ENCODE assay signal across 8 cellular contexts in genomic region chr11:829946-830294, GRCh38. TPM values are rescaled to one million over a fixed set of nuclear protein-coding genes. Genes with fewer than 3 reads are reported as not detected.
DNase-seq lines count a peak whose midpoint lies in the region; ATAC-seq and TF ChIP-seq lines count a peak whose summit lies in the region.

No MANE protein-coding gene starts in this region.

- H3K27me3 Mint-ChIP-seq in progenitor cell of endocrine pancreas = peaks cover 35% of the 10 kb centered on the region

- peaks cover 4% of the 10 kb centered on the region for H3K36me3 ChIP-seq in DOHH2 (ENCODE audit: control insufficient read depth, low read length)
- peaks cover 4% of the 10 kb centered on the region for H3K36me3 ChIP-seq in OCI-LY3 (replicated peaks; ENCODE audit: low read depth, low read length)
- H3K36me3 ChIP-seq in fibroblast of lung (ENCODE audit: control insufficient read depth, insufficient read depth, low read length) = peaks cover 2% of the 10 kb centered on the region

- peak overlapping the region; percentile 62 for H3K4me2 ChIP-seq in DOHH2 (ENCODE audit: low read length)
- H3K4me2 ChIP-seq in OCI-LY3 (ENCODE audit: low read length) = peak overlapping the region; percentile 66
- H3K4me2 ChIP-seq in fibroblast of lung (ENCODE audit: extremely low read depth, insufficient read depth, low read length) = peak overlapping the region; percentile 88

- H3K27ac Mint-ChIP-seq in progenitor cell of endocrine pancreas = no peak overlapping the region

- no peak for TF ChIP-seq CTCF in DOHH2 (IDR thresholded peaks at IDR 0.05; ENCODE audit: low read depth, low read length, poor library complexity, severe bottlenecking)
- no peak for TF ChIP-seq CTCF in OCI-LY3 (IDR thresholded peaks at IDR 0.05; ENCODE audit: low read depth, low read length)
- no peak for TF ChIP-seq CTCF in fibroblast of lung (conservative IDR thresholded peaks at IDR 0.05 in 1 of 2, IDR thresholded peaks at IDR 0.05 in 1 of 2; ENCODE audit: low read depth in 1 of 2, low read length in 2 of 2)
- no peak for TF ChIP-seq CTCF in progenitor cell of endocrine pancreas (IDR thresholded peaks at IDR 0.05; ENCODE audit: unreplicated experiment)

- H3K4me1 Mint-ChIP-seq in progenitor cell of endocrine pancreas (ENCODE audit: low read depth) = peaks cover 14% of the 10 kb centered on the region

- H3K9ac ChIP-seq in OCI-LY3 (ENCODE audit: low read length) (no peak overlapping the region), fibroblast of lung (ENCODE audit: insufficient read depth, low read length) (no peak overlapping the region)

- H3F3A ChIP-seq in DOHH2 (ENCODE audit: control insufficient read depth, insufficient read depth) = no peaks in the 10 kb centered on the region; the same call in 1 of the 2 replicates

- H3K27ac ChIP-seq in DOHH2 (ENCODE audit: low read depth, low read length) (no peak overlapping the region), OCI-LY3 (ENCODE audit: low read length) (no peak overlapping the region), fibroblast of lung (ENCODE audit: insufficient read depth, low read length) (no peak overlapping the region)

- ATAC-seq in HG03025 (IDR thresholded peaks at IDR 0.05; ENCODE audit: low FRiP score, unreplicated experiment) = no peak

- DNase-seq in fibroblast of lung (ENCODE audit: low read depth in 2 of 2) (no peak), progenitor cell of endocrine pancreas (ENCODE audit: low spot score, unreplicated experiment) (no peak), dedifferentiated amniotic fluid mesenchymal stem cell (ENCODE audit: extremely low spot score) (no peak), NCI-H510A (lab: John Stamatoyannopoulos, UW) (no peak)
- no peak for DNase-seq in activated CD4-positive, alpha-beta T cell treated with anti-CD3 and anti-CD28 coated beads for 48 hours

- H4K20me1 ChIP-seq in DOHH2 (ENCODE audit: control insufficient read depth, insufficient read depth, low read depth, low read length) = no peaks in the 10 kb centered on the region; the same call in 1 of the 2 replicates
- peaks cover 7% of the 10 kb centered on the region; the same call in 1 of the 2 replicates for H4K20me1 ChIP-seq in OCI-LY3 (ENCODE audit: insufficient read depth, low read length)
- no peaks in the 10 kb centered on the region for H4K20me1 ChIP-seq in fibroblast of lung (ENCODE audit: control insufficient read depth, extremely low read depth, insufficient read depth, low read length)

- peaks cover 77% of the 10 kb centered on the region for H3K27me3 ChIP-seq in DOHH2 (ENCODE audit: control insufficient read depth, low read length)
- H3K27me3 ChIP-seq in OCI-LY3 (ENCODE audit: low read depth, low read length) = no peaks in the 10 kb centered on the region
- H3K27me3 ChIP-seq in fibroblast of lung (ENCODE audit: control insufficient read depth, insufficient read depth, low read length) = no peaks in the 10 kb centered on the region

- H3K9me3 ChIP-seq in DOHH2 (ENCODE audit: control insufficient read depth, insufficient read depth, low read length) (no peaks in the 10 kb centered on the region), OCI-LY3 (ENCODE audit: insufficient read depth, low read length) (no peaks in the 10 kb centered on the region), fibroblast of lung (ENCODE audit: control insufficient read depth, insufficient read depth, low read depth, low read length) (no peaks in the 10 kb centered on the region)

- H2AFZ ChIP-seq in OCI-LY3 (ENCODE audit: low read depth, low read length) (no peak overlapping the region), fibroblast of lung (ENCODE audit: low read length) (no peak overlapping the region)

- H3K9me3 Mint-ChIP-seq in progenitor cell of endocrine pancreas (ENCODE audit: low read depth) = no peaks in the 10 kb centered on the region

- peaks cover 61% of the 10 kb centered on the region for H3K4me1 ChIP-seq in DOHH2 (ENCODE audit: control insufficient read depth, low read length)
- peaks cover 46% of the 10 kb centered on the region for H3K4me1 ChIP-seq in OCI-LY3 (ENCODE audit: low read length)
- H3K4me1 ChIP-seq in fibroblast of lung (ENCODE audit: control insufficient read depth, extremely low read depth, insufficient read depth, low read length) = peaks cover 34% of the 10 kb centered on the region

- peak overlapping the region; percentile 21 for H3K4me3 Mint-ChIP-seq in progenitor cell of endocrine pancreas (ENCODE audit: low read depth)

- no peaks in the 10 kb centered on the region for H3K79me2 ChIP-seq in DOHH2 (ENCODE audit: control insufficient read depth, low read length)
- H3K79me2 ChIP-seq in OCI-LY3 (ENCODE audit: low read length) = peaks cover 9% of the 10 kb centered on the region
- peaks cover 15% of the 10 kb centered on the region for H3K79me2 ChIP-seq in fibroblast of lung (ENCODE audit: control insufficient read depth, insufficient read depth, low read length)

- H3K4me3 ChIP-seq in DOHH2 (ENCODE audit: low read length) (peak overlapping the region; percentile 41), OCI-LY3 (ENCODE audit: low read length) (peak overlapping the region; percentile 52), fibroblast of lung (replicated peaks in 1 of 4; ENCODE audit: control extremely low read depth in 1 of 4, insufficient read depth in 1 of 4, low read depth in 3 of 4, low read length in 4 of 4) (peak overlapping the region in 1 of 4 experiments; percentile 38)

- H3K9me2 ChIP-seq in DOHH2 (replicated peaks; ENCODE audit: control insufficient read depth, low read length) = no peaks in the 10 kb centered on the region

- H3K36me3 Mint-ChIP-seq in progenitor cell of endocrine pancreas (ENCODE audit: insufficient read depth) = peaks cover 2% of the 10 kb centered on the region

RNA-seq across cellular contexts. Expression of gene CRACR2B, which starts 2.2 kb away (rescaled TPM):
- 0.66 and 1.0 TPM in 2 replicates for total RNA-seq in fibroblast of lung
- 0.11 and 0.82 TPM in 2 replicates for polyA plus RNA-seq in fibroblast of lung
- polyA plus RNA-seq in fibroblast of lung (2012) = 0.98 and 2.6 TPM in 2 replicates
- 2.1 TPM in 1 of 2 replicates, not detected in the other for polyA minus RNA-seq in fibroblast of lung (ENCODE audit: low replicate concordance)
- 50.9 and 52.9 TPM in 2 replicates for total RNA-seq in progenitor cell of endocrine pancreas

RNA-seq across cellular contexts. Expression of gene CD151, which starts 2.8 kb away (rescaled TPM):
- total RNA-seq in fibroblast of lung (408 and 547 TPM in 2 replicates), progenitor cell of endocrine pancreas (154 and 160 TPM in 2 replicates)
- 711 and 748 TPM in 2 replicates for polyA plus RNA-seq in fibroblast of lung
- polyA plus RNA-seq in fibroblast of lung (2012) = 822 and 945 TPM in 2 replicates
- polyA minus RNA-seq in fibroblast of lung (ENCODE audit: low replicate concordance) = 953 and 983 TPM in 2 replicates

RNA-seq across cellular contexts. Expression of gene PNPLA2, which starts 11.2 kb away (rescaled TPM):
- total RNA-seq in fibroblast of lung = 16.2 and 33.9 TPM in 2 replicates
- 16.2 and 17.0 TPM in 2 replicates for polyA plus RNA-seq in fibroblast of lung
- polyA plus RNA-seq in fibroblast of lung (2012) = 65.5 and 80.5 TPM in 2 replicates
- 108 and 136 TPM in 2 replicates for polyA minus RNA-seq in fibroblast of lung (ENCODE audit: low replicate concordance)
- 47.3 and 51.1 TPM in 2 replicates for total RNA-seq in progenitor cell of endocrine pancreas

RNA-seq across cellular contexts. Expression of gene POLR2L, which starts 12.4 kb away (rescaled TPM):
- 106 and 196 TPM in 2 replicates for total RNA-seq in fibroblast of lung
- polyA plus RNA-seq in fibroblast of lung = 181 and 317 TPM in 2 replicates
- polyA plus RNA-seq in fibroblast of lung (2012) = 609 and 1,027 TPM in 2 replicates
- 267 and 318 TPM in 2 replicates for polyA minus RNA-seq in fibroblast of lung (ENCODE audit: low replicate concordance)
- 89.6 and 97.9 TPM in 2 replicates for total RNA-seq in progenitor cell of endocrine pancreas

RNA-seq across cellular contexts. Expression of gene TSPAN4, which starts 12.7 kb away (rescaled TPM):
- total RNA-seq in fibroblast of lung = 133 and 191 TPM in 2 replicates
- polyA plus RNA-seq in fibroblast of lung = 102 and 133 TPM in 2 replicates
- polyA plus RNA-seq in fibroblast of lung (2012) = 163 and 243 TPM in 2 replicates
- polyA minus RNA-seq in fibroblast of lung (ENCODE audit: low replicate concordance) = 92.1 and 173 TPM in 2 replicates
- total RNA-seq in progenitor cell of endocrine pancreas = 24.9 and 27.7 TPM in 2 replicates

Comparison
In these comparisons a context has a peak if more than half of its experiments do, and no peak if none do; other contexts are left out.
1. RNA of gene CRACR2B, which starts 2.2 kb away (total RNA-seq): 50.9 to 52.9 TPM in progenitor cell of endocrine pancreas; 0.66 to 1.0 TPM in fibroblast of lung; every median in the first group is over 10 times any median in the second.
2. Peak in every context shown above with its lines, with median percentiles within 50 percentile points of each other: H3K4me2 ChIP-seq.